Comparison of ENCODE assay signal across 13 cellular contexts in the genomic region with DNA sequence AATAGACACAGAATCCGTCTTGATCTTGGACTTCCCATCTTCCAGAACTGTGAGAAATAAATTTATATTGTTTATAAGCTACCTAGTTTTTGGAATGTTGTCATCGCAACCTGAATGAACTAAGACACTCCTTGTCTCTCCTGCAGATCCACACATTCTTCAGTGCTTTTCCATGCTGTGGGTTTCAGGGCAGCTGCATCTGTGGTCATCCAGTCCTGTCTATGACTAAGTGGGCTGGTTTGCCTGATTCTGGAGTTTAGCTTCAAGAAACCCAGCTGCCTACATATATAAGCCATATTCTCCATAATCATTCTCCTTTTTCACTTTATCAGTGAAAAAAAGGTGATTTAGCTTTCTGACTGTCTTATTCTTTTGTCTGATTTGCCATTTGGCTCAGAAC.
"Had no signal": no experiment of that assay in that cellular context is flagged by ENCODE, and none has a peak within 500 bp of the region (broad histone marks: within the 10 kb centered on the region; RNA-seq: fewer than 3 reads in every experiment).

No MANE protein-coding gene starts in this region.

- H3K9me3 Mint-ChIP-seq: T-helper 2 cell treated with Interferon-gamma antibody and Interleukin-4, amounts not matched to agents 5 μg/mL and 100 μg/mL, for 36 hours had no signal

- H3K36me3 ChIP-seq: pancreas, tibial nerve had no signal

- DNase-seq: activated CD4-positive, alpha-beta T cell treated with anti-CD3 and anti-CD28 coated beads, Interleukin-2, amount 50 U/mL, for 4 hours; activated CD4-positive, CD25-positive, alpha-beta regulatory T cell treated with anti-CD3 and anti-CD28 coated beads, Interleukin-2, amount 50 U/mL, for 72 hours; activated naive CD4-positive, alpha-beta T cell; activated T-cell treated with anti-CD3 and anti-CD28 coated beads for 4 hours; anterior cingulate cortex; glutamatergic neuron; left colon; naive B cell; pancreas; stimulated activated CD4-positive, alpha-beta T cell treated with anti-CD3 and anti-CD28 coated beads, Interleukin-2, amount 100 ng/mL, for 48 hours; stimulated activated naive B cell treated with anti-CD40 and anti-IgM and Interleukin-4, amounts not matched to agents 10 μg/mL and 1 μg/mL and 100 μg/mL, for 72 hours had no signal

- H3K27ac ChIP-seq: pancreas, tibial nerve had no signal

- ATAC-seq: left colon; pancreas; stimulated activated naive B cell treated with anti-CD40 and anti-IgM and Interleukin-4, amounts not matched to agents 10 μg/mL and 1 μg/mL and 100 μg/mL, for 72 hours had no signal

- H3K4me3 Mint-ChIP-seq: naive B cell; stimulated activated naive B cell treated with anti-CD40 and anti-IgM and Interleukin-4, amounts not matched to agents 10 μg/mL and 1 μg/mL and 100 μg/mL, for 72 hours; T-helper 2 cell treated with Interferon-gamma antibody and Interleukin-4, amounts not matched to agents 5 μg/mL and 100 μg/mL, for 36 hours had no signal

- H3K4me1 Mint-ChIP-seq: naive B cell; stimulated activated naive B cell treated with anti-CD40 and anti-IgM and Interleukin-4, amounts not matched to agents 10 μg/mL and 1 μg/mL and 100 μg/mL, for 72 hours had no signal

- FAIRE-seq: pancreas had no signal

- H3K4me3 ChIP-seq: pancreas, tibial nerve had no signal

- H3K36me3 Mint-ChIP-seq: naive B cell; stimulated activated naive B cell treated with anti-CD40 and anti-IgM and Interleukin-4, amounts not matched to agents 10 μg/mL and 1 μg/mL and 100 μg/mL, for 72 hours had no signal

- H3K27me3 ChIP-seq: pancreas, tibial nerve had no signal

- H3K4me1 ChIP-seq: pancreas, tibial nerve had no signal

- H3K27me3 Mint-ChIP-seq: stimulated activated naive B cell treated with anti-CD40 and anti-IgM and Interleukin-4, amounts not matched to agents 10 μg/mL and 1 μg/mL and 100 μg/mL, for 72 hours had no signal

- H3K27ac Mint-ChIP-seq: naive B cell; stimulated activated naive B cell treated with anti-CD40 and anti-IgM and Interleukin-4, amounts not matched to agents 10 μg/mL and 1 μg/mL and 100 μg/mL, for 72 hours; T-helper 2 cell treated with Interferon-gamma antibody and Interleukin-4, amounts not matched to agents 5 μg/mL and 100 μg/mL, for 36 hours had no signal
